Comparison of ENCODE assay signal across 21 cellular contexts in genomic region chr5:82956600-82956999, GRCh38.
DNase-seq lines count a peak whose midpoint lies in the region; ATAC-seq, FAIRE-seq and TF ChIP-seq lines count a peak whose summit lies in the region.
"Had no signal": no experiment of that assay in that cellular context is flagged by ENCODE, and none has a peak within 500 bp of the region (broad histone marks: within the 10 kb centered on the region; RNA-seq: fewer than 3 reads in every experiment).

No MANE protein-coding gene starts in this region.

- POLR2A ChIA-PET in HEK293 (lab: Yijun Ruan, JAX): no interaction called here
- POLR2A ChIA-PET in GM12878 (lab: Charles Lee): no interaction called here

- TF ChIP-seq RAD21 in GM12878 (IDR thresholded peaks at IDR 0.05; ENCODE audit: insufficient read depth, low read depth, low read length): no peak

- TF ChIP-seq CTCF in HEK293 (tag by site-specific recombination; IDR thresholded peaks at IDR 0.05): no peak
- no peak for TF ChIP-seq CTCF in GM12878 (IDR thresholded peaks at IDR 0.05 in 2 of 3, conservative IDR thresholded peaks at IDR 0.05 in 1 of 3; ENCODE audit: control insufficient read depth in 2 of 3, extremely low read depth in 1 of 3, insufficient read depth in 1 of 3, low read depth in 3 of 3, low read length in 3 of 3)

- TF ChIP-seq EP300 in GM12878 (IDR thresholded peaks at IDR 0.05; ENCODE audit: borderline replicate concordance in 1 of 2, control insufficient read depth in 1 of 2, low read depth in 2 of 2, low read length in 2 of 2): no peak

- H3K4me3 ChIP-seq in HEK293 (ENCODE audit: low read depth, low read length) (no peak overlapping the region), GM12878 (no peak overlapping the region)
- H3K4me3 ChIP-seq: A549; BLaER1 treated with 17β-estradiol and CSF1 and Interleukin-3, amounts not matched to agents 10 nM and 100 nM had no signal

- FAIRE-seq in G401.6 (lab: Jason Lieb, UNC): peak; percentile 34
- no peak for FAIRE-seq in GM12878 (lab: Jason Lieb, UNC)
- no peak for FAIRE-seq in RCC 7860 (lab: Jason Lieb, UNC)
- FAIRE-seq: D721Med, GM12892, GM18507 had no signal

- SMC1A ChIA-PET in GM12878 (lab: Charles Lee; ENCODE audit: uncharacterized antibody, unreplicated experiment): no interaction called here

- H4K20me1 ChIP-seq in GM12878 (ENCODE audit: control insufficient read depth, insufficient read depth): no peaks in the 10 kb centered on the region
- H4K20me1 ChIP-seq: BLaER1 treated with 17β-estradiol and CSF1 and Interleukin-3, amounts not matched to agents 10 nM and 100 nM had no signal

- ATAC-seq in GM12878: no peak
- ATAC-seq: A549; CD8-positive, alpha-beta T cell had no signal

- H3K36me3 ChIP-seq in HEK293 (ENCODE audit: control insufficient read depth in 2 of 2, insufficient read depth in 1 of 2, low read length in 2 of 2) (no peaks in the 10 kb centered on the region), GM12878 (ENCODE audit: control insufficient read depth in 2 of 2, insufficient read depth in 2 of 2, low read length in 1 of 2) (no peaks in the 10 kb centered on the region)
- H3K36me3 ChIP-seq: BLaER1 treated with 17β-estradiol and CSF1 and Interleukin-3, amounts not matched to agents 10 nM and 100 nM had no signal

- RAD21 ChIA-PET in GM12878 (lab: Charles Lee; ENCODE audit: unreplicated experiment): no interaction called here

- H2AFZ ChIP-seq in GM12878 (ENCODE audit: control insufficient read depth, low read depth, low read length): no peak overlapping the region

- no peaks in the 10 kb centered on the region for H3K27me3 ChIP-seq in GM12878 (replicated peaks in 1 of 2; ENCODE audit: control insufficient read depth in 2 of 2, insufficient read depth in 2 of 2, low read length in 1 of 2)
- H3K27me3 ChIP-seq: BLaER1 treated with 17β-estradiol and CSF1 and Interleukin-3, amounts not matched to agents 10 nM and 100 nM had no signal

- DNase-seq in GM12878 (ENCODE audit: low read depth, low spot score): no peak
- DNase-seq in RCC 7860 (ENCODE audit: low spot score): no peak
- no peak for DNase-seq in DMS53 treated with DMSO at 0.1 percent for 48 hours (lab: John Stamatoyannopoulos, UW; ENCODE audit: unreplicated experiment)
- DNase-seq: AML-193; Caco-2; Calu3; CD4-positive, alpha-beta T cell; CD8-positive, alpha-beta T cell; DMS79; DND-41; EL; GF-D8 had no signal

- H3K4me1 ChIP-seq in HEK293 (ENCODE audit: control insufficient read depth, insufficient read depth, low read length) (no peaks in the 10 kb centered on the region), GM12878 (ENCODE audit: control insufficient read depth, insufficient read depth, low read length) (no peaks in the 10 kb centered on the region)
- H3K4me1 ChIP-seq: A549; BLaER1 treated with 17β-estradiol and CSF1 and Interleukin-3, amounts not matched to agents 10 nM and 100 nM; Caco-2 had no signal

- CTCF ChIA-PET in HEK293 (lab: Yijun Ruan, JAX) (interaction anchor here (0.6 kb wide), 1 partner anchor 19 kb away, joined by 3 read pairs; no protein-coding TSS in a partner anchor), GM12878 (lab: Yijun Ruan, JAX) (no interaction called here)

- TF ChIP-seq POLR2A in GM12878 (IDR thresholded peaks at IDR 0.05; ENCODE audit: low read depth, low read length): no peak

- BruUV-seq in GM12878 (replicated peaks; lab: Mats Ljungman, UMichigan): no TSS peak

- H3K79me2 ChIP-seq in GM12878 (ENCODE audit: control insufficient read depth, insufficient read depth, low read length): no peaks in the 10 kb centered on the region

- in situ Hi-C loops in GM12878 (cut with MboI): no loop called here

- intact Hi-C loops in GM12878 (cut with micrococcal nuclease; ENCODE audit: unreplicated experiment): no loop called here

- no peak overlapping the region for H3K27ac ChIP-seq in HEK293 (ENCODE audit: extremely low read depth, low read depth, low read length)
- no peak overlapping the region for H3K27ac ChIP-seq in GM12878 (ENCODE audit: control insufficient read depth, insufficient read depth)
- H3K27ac ChIP-seq: 22Rv1; A549; BLaER1 treated with 17β-estradiol and CSF1 and Interleukin-3, amounts not matched to agents 10 nM and 100 nM; C4-2B had no signal

- no peak overlapping the region for H3K9ac ChIP-seq in GM12878 (ENCODE audit: control insufficient read depth, insufficient read depth, low read length)
- H3K9ac ChIP-seq: BLaER1 treated with 17β-estradiol and CSF1 and Interleukin-3, amounts not matched to agents 10 nM and 100 nM had no signal

- no peaks in the 10 kb centered on the region for H3K9me3 ChIP-seq in HEK293 (ENCODE audit: control insufficient read depth, insufficient read depth, low read depth, low read length)
- H3K9me3 ChIP-seq in GM12878 (replicated peaks; ENCODE audit: control insufficient read depth, insufficient read depth, low read length): no peaks in the 10 kb centered on the region
- H3K9me3 ChIP-seq: Caco-2 had no signal

- H3K4me2 ChIP-seq in GM12878 (ENCODE audit: control insufficient read depth, insufficient read depth): no peak overlapping the region
- H3K4me2 ChIP-seq: A549; BLaER1 treated with 17β-estradiol and CSF1 and Interleukin-3, amounts not matched to agents 10 nM and 100 nM had no signal

TF ChIP-seq in HEK293, 187 proteins besides CTCF, POLR2A, EP300 and RAD21 (continues in another document):
- TF ChIP-seq ZBTB10 (tag by site-specific recombination; IDR thresholded peaks at IDR 0.05) (no peak), SETDB1 (IDR thresholded peaks at IDR 0.05; ENCODE audit: insufficient read length, low read length) (peak; percentile 89), ATF2 (tag by site-specific recombination; IDR thresholded peaks at IDR 0.05; ENCODE audit: low read depth) (no peak), IKZF3 (tag by site-specific recombination; IDR thresholded peaks at IDR 0.05) (no peak)

TF ChIP-seq in GM12878, 131 proteins besides CTCF, POLR2A, EP300 and RAD21:
- TF ChIP-seq ZSCAN29 (IDR thresholded peaks at IDR 0.05) (no peak), CBX5 (IDR thresholded peaks at IDR 0.05; ENCODE audit: low read depth) (peak; percentile 30; the same call in 1 of the 2 replicates)
